2 cellular contexts compared by ENCODE assay signal in the genomic region with DNA sequence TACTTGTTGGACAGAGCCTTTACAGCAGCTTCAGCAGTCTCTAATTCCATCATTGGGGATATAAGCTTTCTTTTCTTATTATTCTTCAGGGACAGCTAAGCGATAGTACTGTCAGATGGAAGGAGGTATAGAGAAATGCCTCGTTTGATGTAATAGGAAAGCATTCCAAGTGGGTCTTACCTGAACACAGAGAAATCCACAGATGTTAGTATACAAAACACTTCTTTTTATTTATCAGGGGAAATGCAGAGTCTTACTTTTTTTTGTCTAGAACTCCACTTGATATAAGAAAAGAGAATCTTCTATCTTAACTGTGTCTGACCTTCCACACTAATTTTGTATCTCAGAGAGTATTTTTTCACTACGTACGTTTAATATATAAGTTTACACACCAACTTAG.
TF ChIP-seq lines count a peak whose summit lies in the region.

No MANE protein-coding gene starts in this region.

TF ChIP-seq in H1, 55 proteins besides CTCF, POLR2A, EP300 and RAD21 (continues in another document):
- no peak for TF ChIP-seq SP1 (IDR thresholded peaks at IDR 0.05; ENCODE audit: low read depth, low read length)
- TF ChIP-seq SRF (IDR thresholded peaks at IDR 0.05; ENCODE audit: low read depth, low read length), result no peak
- no peak for TF ChIP-seq GABPA (IDR thresholded peaks at IDR 0.05; ENCODE audit: borderline replicate concordance, insufficient read depth, low read length)
- no peak for TF ChIP-seq TBP (IDR thresholded peaks at IDR 0.05; ENCODE audit: low read depth, low read length)
- no peak for TF ChIP-seq EGR1 (IDR thresholded peaks at IDR 0.05; ENCODE audit: borderline replicate concordance, low read depth, low read length)
- no peak for TF ChIP-seq JUND (IDR thresholded peaks at IDR 0.05; ENCODE audit: low read length)
- TF ChIP-seq YY1 (IDR thresholded peaks at IDR 0.05; ENCODE audit: low read depth, low read length), result no peak
- TF ChIP-seq, protein P1, sequence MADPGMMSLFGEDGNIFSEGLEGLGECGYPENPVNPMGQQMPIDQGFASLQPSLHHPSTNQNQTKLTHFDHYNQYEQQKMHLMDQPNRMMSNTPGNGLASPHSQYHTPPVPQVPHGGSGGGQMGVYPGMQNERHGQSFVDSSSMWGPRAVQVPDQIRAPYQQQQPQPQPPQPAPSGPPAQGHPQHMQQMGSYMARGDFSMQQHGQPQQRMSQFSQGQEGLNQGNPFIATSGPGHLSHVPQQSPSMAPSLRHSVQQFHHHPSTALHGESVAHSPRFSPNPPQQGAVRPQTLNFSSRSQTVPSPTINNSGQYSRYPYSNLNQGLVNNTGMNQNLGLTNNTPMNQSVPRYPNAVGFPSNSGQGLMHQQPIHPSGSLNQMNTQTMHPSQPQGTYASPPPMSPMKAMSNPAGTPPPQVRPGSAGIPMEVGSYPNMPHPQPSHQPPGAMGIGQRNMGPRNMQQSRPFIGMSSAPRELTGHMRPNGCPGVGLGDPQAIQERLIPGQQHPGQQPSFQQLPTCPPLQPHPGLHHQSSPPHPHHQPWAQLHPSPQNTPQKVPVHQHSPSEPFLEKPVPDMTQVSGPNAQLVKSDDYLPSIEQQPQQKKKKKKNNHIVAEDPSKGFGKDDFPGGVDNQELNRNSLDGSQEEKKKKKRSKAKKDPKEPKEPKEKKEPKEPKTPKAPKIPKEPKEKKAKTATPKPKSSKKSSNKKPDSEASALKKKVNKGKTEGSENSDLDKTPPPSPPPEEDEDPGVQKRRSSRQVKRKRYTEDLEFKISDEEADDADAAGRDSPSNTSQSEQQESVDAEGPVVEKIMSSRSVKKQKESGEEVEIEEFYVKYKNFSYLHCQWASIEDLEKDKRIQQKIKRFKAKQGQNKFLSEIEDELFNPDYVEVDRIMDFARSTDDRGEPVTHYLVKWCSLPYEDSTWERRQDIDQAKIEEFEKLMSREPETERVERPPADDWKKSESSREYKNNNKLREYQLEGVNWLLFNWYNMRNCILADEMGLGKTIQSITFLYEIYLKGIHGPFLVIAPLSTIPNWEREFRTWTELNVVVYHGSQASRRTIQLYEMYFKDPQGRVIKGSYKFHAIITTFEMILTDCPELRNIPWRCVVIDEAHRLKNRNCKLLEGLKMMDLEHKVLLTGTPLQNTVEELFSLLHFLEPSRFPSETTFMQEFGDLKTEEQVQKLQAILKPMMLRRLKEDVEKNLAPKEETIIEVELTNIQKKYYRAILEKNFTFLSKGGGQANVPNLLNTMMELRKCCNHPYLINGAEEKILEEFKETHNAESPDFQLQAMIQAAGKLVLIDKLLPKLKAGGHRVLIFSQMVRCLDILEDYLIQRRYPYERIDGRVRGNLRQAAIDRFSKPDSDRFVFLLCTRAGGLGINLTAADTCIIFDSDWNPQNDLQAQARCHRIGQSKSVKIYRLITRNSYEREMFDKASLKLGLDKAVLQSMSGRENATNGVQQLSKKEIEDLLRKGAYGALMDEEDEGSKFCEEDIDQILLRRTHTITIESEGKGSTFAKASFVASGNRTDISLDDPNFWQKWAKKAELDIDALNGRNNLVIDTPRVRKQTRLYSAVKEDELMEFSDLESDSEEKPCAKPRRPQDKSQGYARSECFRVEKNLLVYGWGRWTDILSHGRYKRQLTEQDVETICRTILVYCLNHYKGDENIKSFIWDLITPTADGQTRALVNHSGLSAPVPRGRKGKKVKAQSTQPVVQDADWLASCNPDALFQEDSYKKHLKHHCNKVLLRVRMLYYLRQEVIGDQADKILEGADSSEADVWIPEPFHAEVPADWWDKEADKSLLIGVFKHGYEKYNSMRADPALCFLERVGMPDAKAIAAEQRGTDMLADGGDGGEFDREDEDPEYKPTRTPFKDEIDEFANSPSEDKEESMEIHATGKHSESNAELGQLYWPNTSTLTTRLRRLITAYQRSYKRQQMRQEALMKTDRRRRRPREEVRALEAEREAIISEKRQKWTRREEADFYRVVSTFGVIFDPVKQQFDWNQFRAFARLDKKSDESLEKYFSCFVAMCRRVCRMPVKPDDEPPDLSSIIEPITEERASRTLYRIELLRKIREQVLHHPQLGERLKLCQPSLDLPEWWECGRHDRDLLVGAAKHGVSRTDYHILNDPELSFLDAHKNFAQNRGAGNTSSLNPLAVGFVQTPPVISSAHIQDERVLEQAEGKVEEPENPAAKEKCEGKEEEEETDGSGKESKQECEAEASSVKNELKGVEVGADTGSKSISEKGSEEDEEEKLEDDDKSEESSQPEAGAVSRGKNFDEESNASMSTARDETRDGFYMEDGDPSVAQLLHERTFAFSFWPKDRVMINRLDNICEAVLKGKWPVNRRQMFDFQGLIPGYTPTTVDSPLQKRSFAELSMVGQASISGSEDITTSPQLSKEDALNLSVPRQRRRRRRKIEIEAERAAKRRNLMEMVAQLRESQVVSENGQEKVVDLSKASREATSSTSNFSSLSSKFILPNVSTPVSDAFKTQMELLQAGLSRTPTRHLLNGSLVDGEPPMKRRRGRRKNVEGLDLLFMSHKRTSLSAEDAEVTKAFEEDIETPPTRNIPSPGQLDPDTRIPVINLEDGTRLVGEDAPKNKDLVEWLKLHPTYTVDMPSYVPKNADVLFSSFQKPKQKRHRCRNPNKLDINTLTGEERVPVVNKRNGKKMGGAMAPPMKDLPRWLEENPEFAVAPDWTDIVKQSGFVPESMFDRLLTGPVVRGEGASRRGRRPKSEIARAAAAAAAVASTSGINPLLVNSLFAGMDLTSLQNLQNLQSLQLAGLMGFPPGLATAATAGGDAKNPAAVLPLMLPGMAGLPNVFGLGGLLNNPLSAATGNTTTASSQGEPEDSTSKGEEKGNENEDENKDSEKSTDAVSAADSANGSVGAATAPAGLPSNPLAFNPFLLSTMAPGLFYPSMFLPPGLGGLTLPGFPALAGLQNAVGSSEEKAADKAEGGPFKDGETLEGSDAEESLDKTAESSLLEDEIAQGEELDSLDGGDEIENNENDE (IDR thresholded peaks at IDR 0.05; ENCODE audit: insufficient replicate concordance, low read length), result no peak
- no peak for TF ChIP-seq SUZ12 (IDR thresholded peaks at IDR 0.05; ENCODE audit: low read length)
- TF ChIP-seq TEAD4 (IDR thresholded peaks at IDR 0.05; ENCODE audit: low read depth, low read length), result no peak
- TF ChIP-seq JUN (IDR thresholded peaks at IDR 0.05; ENCODE audit: low read depth, low read length), result no peak
- TF ChIP-seq ATF2 (IDR thresholded peaks at IDR 0.05; ENCODE audit: low read length), result no peak
- TF ChIP-seq BRCA1 (IDR thresholded peaks at IDR 0.05; ENCODE audit: low read depth, low read length), result no peak
- no peak for TF ChIP-seq GTF2F1 (IDR thresholded peaks at IDR 0.05; ENCODE audit: borderline replicate concordance, low read depth, low read length)

TF ChIP-seq in GM12891, 5 proteins besides CTCF, POLR2A, EP300 and RAD21:
- TF ChIP-seq POLR2AphosphoS5 (IDR thresholded peaks at IDR 0.05; ENCODE audit: low read depth, low read length) (no peak), TAF1 (IDR thresholded peaks at IDR 0.05; ENCODE audit: low read depth, low read length) (no peak), SPI1 (IDR thresholded peaks at IDR 0.05; ENCODE audit: low read depth, low read length) (no peak), PAX5 (IDR thresholded peaks at IDR 0.05; ENCODE audit: insufficient read depth, low read length, severe bottlenecking) (no peak), POU2F2 (IDR thresholded peaks at IDR 0.05; ENCODE audit: low read depth, low read length) (no peak)
